17 cellular contexts compared by ENCODE assay signal in the genomic region with DNA sequence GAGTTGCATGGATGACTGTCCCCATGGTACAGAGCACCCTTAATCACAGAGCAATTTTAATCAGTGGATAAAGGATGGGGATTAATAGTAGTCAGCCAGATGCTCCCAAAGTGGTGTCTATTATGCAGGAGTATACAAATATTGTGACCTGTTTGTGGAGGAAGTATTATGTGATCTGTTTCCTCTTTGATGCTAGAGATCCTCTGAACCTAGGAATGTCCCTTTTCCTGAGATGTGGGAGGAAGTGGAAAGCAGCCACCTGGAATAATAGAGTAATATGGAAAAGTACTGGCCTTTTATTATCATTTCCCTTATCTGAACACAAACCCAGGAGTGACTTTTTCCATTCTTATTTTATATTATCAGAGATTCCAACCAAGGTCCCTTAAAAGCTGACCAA.
A peak's percentile ranks its signal among the peaks of the same experiment; 100 is the strongest.
DNase-seq lines count a peak whose midpoint lies in the region; ATAC-seq and TF ChIP-seq lines count a peak whose summit lies in the region.
"Had no signal": no experiment of that assay in that cellular context is flagged by ENCODE, and none has a peak within 500 bp of the region (broad histone marks: within the 10 kb centered on the region; RNA-seq: fewer than 3 reads in every experiment).

No MANE protein-coding gene starts in this region.

- H3K4me1 Mint-ChIP-seq in glutamatergic neuron (ENCODE audit: low read depth, unreplicated experiment), result peaks cover 55% of the 10 kb centered on the region
- H3K4me1 Mint-ChIP-seq: CD8-positive, alpha-beta memory T cell had no signal

- no peaks in the 10 kb centered on the region for H3K9me3 Mint-ChIP-seq in glutamatergic neuron (ENCODE audit: unreplicated experiment)
- H3K9me3 Mint-ChIP-seq: CD8-positive, alpha-beta memory T cell; IgD-negative memory B cell had no signal

- no peak for TF ChIP-seq POLR2A in sigmoid colon (IDR thresholded peaks at IDR 0.05)

- H3K9ac ChIP-seq in BLaER1, result no peak overlapping the region

- no peaks in the 10 kb centered on the region for H3K36me3 Mint-ChIP-seq in glutamatergic neuron (ENCODE audit: unreplicated experiment)
- H3K36me3 Mint-ChIP-seq: CD8-positive, alpha-beta memory T cell; IgD-negative memory B cell had no signal

- H3K27ac Mint-ChIP-seq in glutamatergic neuron (ENCODE audit: unreplicated experiment), result peak overlapping the region; percentile 92
- H3K27ac Mint-ChIP-seq: CD8-positive, alpha-beta memory T cell had no signal

- no peak for TF ChIP-seq CTCF in glutamatergic neuron (IDR thresholded peaks at IDR 0.05; ENCODE audit: partially characterized antibody, unreplicated experiment)
- TF ChIP-seq CTCF in sigmoid colon (IDR thresholded peaks at IDR 0.05), result no peak

- H3K27me3 Mint-ChIP-seq in glutamatergic neuron (ENCODE audit: unreplicated experiment), result peaks cover 3% of the 10 kb centered on the region
- H3K27me3 Mint-ChIP-seq: CD8-positive, alpha-beta memory T cell had no signal

- no peak for ATAC-seq in HG03442 (IDR thresholded peaks at IDR 0.05; ENCODE audit: unreplicated experiment)
- ATAC-seq in HG03139 (IDR thresholded peaks at IDR 0.05; ENCODE audit: unreplicated experiment), result no peak
- ATAC-seq: SK-N-SH treated with all-trans-retinoic acid at 6 μM for 48 hours had no signal

- H3K27me3 ChIP-seq in BLaER1, result no peaks in the 10 kb centered on the region
- no peaks in the 10 kb centered on the region for H3K27me3 ChIP-seq in sigmoid colon
- H3K27me3 ChIP-seq: Peyer's patch had no signal

- TF ChIP-seq EP300 in sigmoid colon (IDR thresholded peaks at IDR 0.05), result no peak

- no peak overlapping the region for H3K27ac ChIP-seq in BLaER1
- no peak overlapping the region for H3K27ac ChIP-seq in sigmoid colon
- H3K27ac ChIP-seq: Peyer's patch had no signal

- DNase-seq in COR-L47 (lab: John Stamatoyannopoulos, UW), result peak; percentile 10
- peak; percentile 62 for DNase-seq in NCI-H82 treated with DMSO at 0.1 percent for 48 hours (lab: John Stamatoyannopoulos, UW; ENCODE audit: unreplicated experiment)
- DNase-seq in glutamatergic neuron, result no peak
- DNase-seq in sigmoid colon, result no peak
- DNase-seq: C1 segment of cervical spinal cord; CD8-positive, alpha-beta memory T cell; EL; GF-D8; GOT3; NCI-H2029; NCI-H526 treated with DMSO at 0.1 percent for 48 hours; Peyer's patch had no signal

- peak overlapping the region; percentile 64 for H3K4me2 ChIP-seq in BLaER1

- H3K9me3 ChIP-seq in BLaER1 (no peaks in the 10 kb centered on the region), sigmoid colon (no peaks in the 10 kb centered on the region)
- H3K9me3 ChIP-seq: Peyer's patch had no signal

- H3K36me3 ChIP-seq in BLaER1 (no peaks in the 10 kb centered on the region), sigmoid colon (no peaks in the 10 kb centered on the region)
- H3K36me3 ChIP-seq: Peyer's patch had no signal

- H3K4me3 ChIP-seq in BLaER1, result no peak overlapping the region
- H3K4me3 ChIP-seq in sigmoid colon, result no peak overlapping the region
- H3K4me3 ChIP-seq: Peyer's patch had no signal

- H4K20me1 ChIP-seq in BLaER1, result no peaks in the 10 kb centered on the region

- H3K4me1 ChIP-seq in BLaER1 (peaks cover 40% of the 10 kb centered on the region), sigmoid colon (no peaks in the 10 kb centered on the region)
- H3K4me1 ChIP-seq: Peyer's patch had no signal

- intact Hi-C loops in sigmoid colon (cut with DNase I), result no loop called here

- H3K4me3 Mint-ChIP-seq in glutamatergic neuron (ENCODE audit: unreplicated experiment), result peak overlapping the region; percentile 26
- H3K4me3 Mint-ChIP-seq: CD8-positive, alpha-beta memory T cell; IgD-negative memory B cell had no signal

Comparison
In these comparisons a context has a peak if more than half of its experiments do, and no peak if none do; other contexts are left out.
1. DNase-seq: peak in COR-L47 (single experiment) and NCI-H82 treated with DMSO at 0.1 percent for 48 hours (single experiment); none in glutamatergic neuron (single experiment) and sigmoid colon (single experiment).